In the genomic region with DNA sequence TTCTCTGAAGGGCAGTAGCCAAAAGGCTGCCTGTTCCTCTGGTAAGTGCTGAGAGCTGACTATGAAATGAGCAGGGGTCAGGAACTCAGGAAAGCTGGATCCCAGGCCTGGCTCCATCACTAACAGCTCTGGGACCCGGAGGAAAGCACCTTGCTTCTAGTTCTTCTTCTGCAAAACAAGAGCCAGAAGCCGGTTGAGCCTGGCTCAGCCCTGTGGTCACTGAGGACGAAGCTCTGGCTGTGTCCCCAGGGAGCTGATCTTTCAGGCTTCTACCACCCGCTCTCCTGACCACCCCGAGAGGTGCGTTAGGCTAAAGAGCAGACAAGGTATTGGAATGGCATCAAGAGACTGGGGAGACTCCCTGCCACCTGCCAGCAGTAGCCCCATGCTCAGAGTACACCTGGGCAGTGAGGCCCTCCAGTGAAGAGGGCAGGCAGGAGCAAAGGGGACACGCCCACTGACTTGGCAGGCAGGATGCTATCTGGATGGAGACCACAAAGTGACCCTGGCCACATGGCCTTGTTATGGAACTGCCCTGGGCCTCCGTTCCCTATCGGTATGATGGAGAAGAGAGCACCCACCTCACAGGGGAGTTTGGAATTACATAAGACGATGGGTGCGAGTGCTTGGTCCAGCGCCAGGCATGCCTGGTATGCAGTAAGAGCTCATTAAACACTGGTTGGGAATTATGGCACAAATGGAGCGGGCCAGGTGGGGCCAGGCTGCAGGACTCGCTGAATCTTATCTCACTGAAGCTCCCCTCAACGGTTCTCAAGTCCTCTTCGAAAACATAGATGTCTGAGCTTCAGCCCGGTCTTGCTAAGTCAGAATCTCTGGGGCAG, we compare ENCODE assay signal across 13 cellular contexts.
"Had no signal": no experiment of that assay in that cellular context is flagged by ENCODE, and none has a peak within 500 bp of the region (broad histone marks: within the 10 kb centered on the region; RNA-seq: fewer than 3 reads in every experiment).

No MANE protein-coding gene starts in this region.

- ATAC-seq: left lobe of liver had no signal

- H3K4me1 ChIP-seq: ascending aorta, stomach, testis had no signal

- DNase-seq: activated CD4-positive, alpha-beta T cell treated with anti-CD3 and anti-CD28 coated beads, Interleukin-2, amount 10 ng/mL, durations not matched to agents 7 days and 5 days; activated naive CD4-positive, alpha-beta T cell; islet precursor cell; mesenchymal stem cell; stimulated activated CD4-positive, alpha-beta T cell treated with anti-CD3 and anti-CD28 coated beads, Interleukin-12 subunit alpha, Interleukin-12 subunit beta, amount 100 ng/mL, for 4 hours; stimulated activated CD4-positive, alpha-beta T cell treated with anti-CD3 and anti-CD28 coated beads, Interleukin-2, amount 100 ng/mL, for 24 hours; stomach; testis had no signal

- H3K79me2 ChIP-seq: hepatocyte had no signal

- FAIRE-seq: TTC549 had no signal

- H3K4me3 Mint-ChIP-seq: activated CD4-positive, alpha-beta T cell treated with anti-CD3 and anti-CD28 coated beads, Interleukin-2, amount 10 ng/mL, durations not matched to agents 7 days and 5 days; activated T-helper 1 cell treated with anti-CD3 and anti-CD28 coated beads, Interleukin-12 subunit alpha, Interleukin-12 subunit beta, Interleukin-2, Interleukin-4 antibody, amounts not matched to agents 30 ng/mL and 10 ng/mL and 1 ng/mL, durations not matched to agents 14 hours and 24 hours and 36 hours had no signal

- H3K27ac Mint-ChIP-seq: activated T-helper 1 cell treated with anti-CD3 and anti-CD28 coated beads, Interleukin-12 subunit alpha, Interleukin-12 subunit beta, Interleukin-2, Interleukin-4 antibody, amounts not matched to agents 30 ng/mL and 10 ng/mL and 1 ng/mL, durations not matched to agents 14 hours and 24 hours and 36 hours had no signal

- H3K27ac ChIP-seq: ascending aorta, hepatocyte, testis had no signal

- H2AFZ ChIP-seq: hepatocyte had no signal

- H3K9me3 ChIP-seq: ascending aorta, stomach, testis had no signal

- H3K4me2 ChIP-seq: hepatocyte had no signal

- H3K4me1 Mint-ChIP-seq: activated CD4-positive, alpha-beta T cell treated with anti-CD3 and anti-CD28 coated beads, Interleukin-2, amount 10 ng/mL, durations not matched to agents 7 days and 5 days had no signal

- H3K27me3 Mint-ChIP-seq: activated CD4-positive, alpha-beta T cell treated with anti-CD3 and anti-CD28 coated beads, Interleukin-2, amount 10 ng/mL, durations not matched to agents 7 days and 5 days had no signal

- H3K9me3 Mint-ChIP-seq: activated CD4-positive, alpha-beta T cell treated with anti-CD3 and anti-CD28 coated beads, Interleukin-2, amount 10 ng/mL, durations not matched to agents 7 days and 5 days; activated T-helper 1 cell treated with anti-CD3 and anti-CD28 coated beads, Interleukin-12 subunit alpha, Interleukin-12 subunit beta, Interleukin-2, Interleukin-4 antibody, amounts not matched to agents 30 ng/mL and 10 ng/mL and 1 ng/mL, durations not matched to agents 14 hours and 24 hours and 36 hours had no signal

- H3K27me3 ChIP-seq: ascending aorta, hepatocyte, stomach, testis had no signal

- H3K4me3 ChIP-seq: ascending aorta, hepatocyte, stomach, testis had no signal
